In genomic region chr9:128166169-128166568, GRCh38 we compare ENCODE assay signal across 17 cellular contexts. TPM values are rescaled to one million over a fixed set of nuclear protein-coding genes. Genes with fewer than 3 reads are reported as not detected.
DNase-seq lines count a peak whose midpoint lies in the region; ATAC-seq, FAIRE-seq and TF ChIP-seq lines count a peak whose summit lies in the region.
"Had no signal": no experiment of that assay in that cellular context is flagged by ENCODE, and none has a peak within 500 bp of the region (broad histone marks: within the 10 kb centered on the region; RNA-seq: fewer than 3 reads in every experiment).

No MANE protein-coding gene starts in this region.

- no peaks in the 10 kb centered on the region for H3K79me2 ChIP-seq in HepG2 (ENCODE audit: insufficient read depth, low read length)

- H4K20me1 ChIP-seq in HepG2 (ENCODE audit: insufficient read depth, low read length), result no peaks in the 10 kb centered on the region

- H3K4me1 Mint-ChIP-seq in stimulated activated effector memory CD8-positive, alpha-beta T cell treated with anti-CD3 and anti-CD28 coated beads, Interleukin-12 subunit alpha, Interleukin-12 subunit beta, amount 100 ng/mL, for 72 hours, result peaks cover 15% of the 10 kb centered on the region
- H3K4me1 Mint-ChIP-seq in type B pancreatic cell (ENCODE audit: unreplicated experiment), result peaks cover 8% of the 10 kb centered on the region

- WGBS in HepG2 (ENCODE audit: low lambda C conversion rate), result 95% methylated on average over 7 of the region's 18 CpGs
- WGBS in right lobe of liver (ENCODE audit: insufficient coverage, low coverage, low lambda C conversion rate, missing lambda C conversion rate), result no CpG with 5 or more reads among the region's 18 CpGs

- no peak overlapping the region for H3K4me2 ChIP-seq in HepG2 (ENCODE audit: low read depth, low read length)

- no peak for TF ChIP-seq RAD21 in HepG2 (CRISPR knock-in tag; IDR thresholded peaks at IDR 0.05)

- no peak overlapping the region for H3K9ac ChIP-seq in HepG2 (ENCODE audit: insufficient read depth, low read depth, low read length)

- H3K36me3 Mint-ChIP-seq in stimulated activated effector memory CD8-positive, alpha-beta T cell treated with anti-CD3 and anti-CD28 coated beads, Interleukin-12 subunit alpha, Interleukin-12 subunit beta, amount 100 ng/mL, for 72 hours, result peaks cover 92% of the 10 kb centered on the region
- peaks cover 16% of the 10 kb centered on the region for H3K36me3 Mint-ChIP-seq in type B pancreatic cell

- H3K36me3 ChIP-seq in HepG2 (replicated peaks in 1 of 2; ENCODE audit: control insufficient read depth in 1 of 2, insufficient read depth in 2 of 2, low read length in 2 of 2) (peaks cover 19 to 64% of the 10 kb centered on the region in 2 experiments; a peak in 4 of 5 replicates), right lobe of liver (peaks cover 0 to 37% (median 12%) of the 10 kb centered on the region in 4 donors)

- CTCF ChIA-PET in HepG2 (lab: Yijun Ruan, JAX; ENCODE audit: low intra/inter-chr PET ratio, low total read pairs), result no interaction called here

- TF ChIP-seq EP300 in HepG2 (IDR thresholded peaks at IDR 0.05; ENCODE audit: low read depth in 2 of 2, low read length in 2 of 2) (no peak), HepG2 (CRISPR knock-in tag; IDR thresholded peaks at IDR 0.05; ENCODE audit: borderline replicate concordance) (no peak)

- no TSS peak for BruUV-seq in HepG2 (replicated peaks; lab: Mats Ljungman, UMichigan)

- no peak for FAIRE-seq in HepG2 (lab: Jason Lieb, UNC)
- FAIRE-seq: D721Med, GM19239, H54 had no signal

- ATAC-seq in HepG2, result no peak
- no peak for ATAC-seq in right lobe of liver
- no peak for ATAC-seq in stimulated activated effector memory CD8-positive, alpha-beta T cell treated with anti-CD3 and anti-CD28 coated beads, Interleukin-12 subunit alpha, Interleukin-12 subunit beta, amount 100 ng/mL, for 72 hours
- ATAC-seq: CD8-positive, alpha-beta T cell had no signal

- intact Hi-C loops in HepG2 (cut with micrococcal nuclease; ENCODE audit: unreplicated experiment), result no loop called here
- intact Hi-C loops in right lobe of liver (cut with DNase I), result no loop called here

- TF ChIP-seq CTCF in HepG2 (CRISPR knock-in tag; IDR thresholded peaks at IDR 0.05) (no peak), right lobe of liver (IDR thresholded peaks at IDR 0.05) (no peak), type B pancreatic cell (conservative IDR thresholded peaks at IDR 0.05) (no peak)

- DNase-seq in HepG2 (ENCODE audit: low spot score), result no peak
- no peak for DNase-seq in right lobe of liver
- no peak for DNase-seq in stimulated activated effector memory CD8-positive, alpha-beta T cell treated with anti-CD3 and anti-CD28 coated beads, Interleukin-12 subunit alpha, Interleukin-12 subunit beta, amount 100 ng/mL, for 72 hours (ENCODE audit: low spot score in 2 of 2)
- no peak for DNase-seq in type B pancreatic cell (ENCODE audit: extremely low spot score, unreplicated experiment)
- DNase-seq: CD8-positive, alpha-beta T cell; DMS79; MG63; NCI-H1092; NCI-H2081 treated with DMSO at 0.1 percent for 48 hours; NCI-H510A; NCI-H774; Right ventricle myocardium superior had no signal

- H3K4me1 ChIP-seq in HepG2 (ENCODE audit: insufficient read depth, low read length), result peaks cover 3% of the 10 kb centered on the region
- H3K4me1 ChIP-seq in right lobe of liver, result no peaks in the 10 kb centered on the region

- in situ Hi-C loops in HepG2 (cut with HindIII; ENCODE audit: extremely low pct_ligation_motif_present, low pct_unique_long_range_greater_than_20kb), result no loop called here

- no peak for TF ChIP-seq POLR2A in HepG2 (IDR thresholded peaks at IDR 0.05; ENCODE audit: insufficient read depth in 1 of 2, low read depth in 2 of 2, low read length in 2 of 2)
- no peak for TF ChIP-seq POLR2A in right lobe of liver (IDR thresholded peaks at IDR 0.05)

- POLR2A ChIA-PET in HepG2 (lab: Yijun Ruan, JAX), result no interaction called here

- H3K27me3 ChIP-seq in HepG2 (ENCODE audit: control insufficient read depth in 1 of 2, insufficient read depth in 2 of 2, low read length in 2 of 2) (no peaks in the 10 kb centered on the region), right lobe of liver (no peaks in the 10 kb centered on the region)
- H3K27me3 ChIP-seq: MG63 had no signal

- H3K27ac ChIP-seq in HepG2 (ENCODE audit: extremely low read length, insufficient read depth, low read length) (no peak overlapping the region), right lobe of liver (no peak overlapping the region)
- H3K27ac ChIP-seq: SK-N-MC had no signal

- H3K27me3 Mint-ChIP-seq in type B pancreatic cell, result no peaks in the 10 kb centered on the region

- H3K4me3 ChIP-seq in HepG2 (replicated peaks in 1 of 3; ENCODE audit: insufficient read depth in 1 of 3, low read depth in 2 of 3, low read length in 3 of 3), result no peak overlapping the region
- no peak overlapping the region for H3K4me3 ChIP-seq in right lobe of liver
- H3K4me3 ChIP-seq: MG63, SK-N-MC had no signal

- H3K27ac Mint-ChIP-seq in stimulated activated effector memory CD8-positive, alpha-beta T cell treated with anti-CD3 and anti-CD28 coated beads, Interleukin-12 subunit alpha, Interleukin-12 subunit beta, amount 100 ng/mL, for 72 hours, result peak overlapping the region; percentile 48
- no peak overlapping the region for H3K27ac Mint-ChIP-seq in type B pancreatic cell
- H3K27ac Mint-ChIP-seq: CD8-positive, alpha-beta T cell had no signal

- no peak overlapping the region for H2AFZ ChIP-seq in HepG2 (ENCODE audit: low read length)

- H3K9me3 Mint-ChIP-seq in stimulated activated effector memory CD8-positive, alpha-beta T cell treated with anti-CD3 and anti-CD28 coated beads, Interleukin-12 subunit alpha, Interleukin-12 subunit beta, amount 100 ng/mL, for 72 hours, result no peaks in the 10 kb centered on the region
- no peaks in the 10 kb centered on the region for H3K9me3 Mint-ChIP-seq in type B pancreatic cell
- H3K9me3 Mint-ChIP-seq: CD8-positive, alpha-beta T cell had no signal

- H3K9me3 ChIP-seq in HepG2 (ENCODE audit: low read length) (no peaks in the 10 kb centered on the region), right lobe of liver (no peaks in the 10 kb centered on the region)
- H3K9me3 ChIP-seq: MG63 had no signal

- no peak overlapping the region for H3K4me3 Mint-ChIP-seq in stimulated activated effector memory CD8-positive, alpha-beta T cell treated with anti-CD3 and anti-CD28 coated beads, Interleukin-12 subunit alpha, Interleukin-12 subunit beta, amount 100 ng/mL, for 72 hours
- H3K4me3 Mint-ChIP-seq in type B pancreatic cell, result no peak overlapping the region
- H3K4me3 Mint-ChIP-seq: CD8-positive, alpha-beta T cell had no signal

RNA-seq across cellular contexts. Expression of gene BBLN, which starts 6.1 kb away (rescaled TPM):
- total RNA-seq in HepG2 (2016; rRNA removed; fragmentation: Illumina TruSeq; extraction: Trizol) (22.2 and 33.1 TPM in 2 replicates), right lobe of liver (100 to 1,000 TPM in 2 of 6 experiments, 10 to 100 TPM in 4; 13.5 to 192 (median 17.7) TPM), type B pancreatic cell (ENCODE audit: low replicate concordance) (108 and 150 TPM in 2 replicates)
- 146 and 177 TPM in 2 replicates for total RNA-seq in HepG2 (2016; cell fraction: cytosol; rRNA removed; fragmentation: Illumina TruSeq; extraction: Trizol; ENCODE audit: low read depth)
- total RNA-seq in HepG2 (2016; cell fraction: insoluble cytoplasmic fraction; rRNA removed; fragmentation: Illumina TruSeq; extraction: Trizol), result 17.4 and 30.2 TPM in 2 replicates
- total RNA-seq in HepG2 (2016; cell fraction: membrane; rRNA removed; fragmentation: Illumina TruSeq; extraction: Trizol), result 86.9 and 114 TPM in 2 replicates
- 11.7 and 11.9 TPM in 2 replicates for total RNA-seq in HepG2 (2016; cell fraction: nucleus; rRNA removed; fragmentation: Illumina TruSeq; extraction: Trizol)
- 27.6 and 29.5 TPM in 2 replicates for polyA plus RNA-seq in HepG2 (2011; rRNA removed)
- polyA plus RNA-seq in HepG2 (2011; cell fraction: cytosol; rRNA removed), result 25.8 and 50.8 TPM in 2 replicates
- polyA plus RNA-seq in HepG2 (2011; cell fraction: nucleus; rRNA removed), result 19.2 and 22.8 TPM in 2 replicates
- polyA plus RNA-seq in HepG2 (2012), result 13.4 and 25.7 TPM in 2 replicates
- 235 and 253 TPM in 2 replicates for polyA plus RNA-seq in HepG2 (2016; cell fraction: cytosol; fragmentation: Illumina TruSeq; extraction: Trizol; ENCODE audit: low read depth)
- polyA plus RNA-seq in HepG2 (2016; cell fraction: insoluble cytoplasmic fraction; fragmentation: Illumina TruSeq; extraction: Trizol; ENCODE audit: low read depth), result 19.0 and 25.9 TPM in 2 replicates
- polyA plus RNA-seq in HepG2 (2016; cell fraction: membrane; fragmentation: Illumina TruSeq; extraction: Trizol; ENCODE audit: low read depth), result 124 and 129 TPM in 2 replicates
- 21.4 TPM in 2 replicates for polyA plus RNA-seq in HepG2 (2016; cell fraction: nucleus; fragmentation: Illumina TruSeq; extraction: Trizol; ENCODE audit: insufficient read depth, low read depth)
- polyA minus RNA-seq in HepG2 (2011; rRNA and poly(A)+ RNA removed; ENCODE audit: low replicate concordance), result 17.1 and 32.9 TPM in 2 replicates
- polyA minus RNA-seq in HepG2 (2011; cell fraction: cytosol; rRNA and poly(A)+ RNA removed), result 13.6 and 21.6 TPM in 2 replicates
- 4.8 and 7.1 TPM in 2 replicates for polyA minus RNA-seq in HepG2 (2011; cell fraction: nucleus; rRNA and poly(A)+ RNA removed)

RNA-seq across cellular contexts. Expression of gene LCN2, which starts 16.9 kb away (rescaled TPM):
- total RNA-seq in HepG2 (2016; rRNA removed; fragmentation: Illumina TruSeq; extraction: Trizol), result 0.34 and 0.38 TPM in 2 replicates
- total RNA-seq in HepG2 (2016; cell fraction: cytosol; rRNA removed; fragmentation: Illumina TruSeq; extraction: Trizol; ENCODE audit: low read depth), result 0.40 TPM in 1 of 2 replicates, not detected in the other
- 0.24 TPM in 1 of 2 replicates, not detected in the other for total RNA-seq in HepG2 (2016; cell fraction: insoluble cytoplasmic fraction; rRNA removed; fragmentation: Illumina TruSeq; extraction: Trizol)
- 0.34 and 0.38 TPM in 2 replicates for total RNA-seq in HepG2 (2016; cell fraction: membrane; rRNA removed; fragmentation: Illumina TruSeq; extraction: Trizol)
- total RNA-seq in HepG2 (2016; cell fraction: nucleus; rRNA removed; fragmentation: Illumina TruSeq; extraction: Trizol), result not detected in 2 replicates
- 1.4 and 2.3 TPM in 2 replicates for polyA plus RNA-seq in HepG2 (2011; rRNA removed)
- 0.93 and 2.4 TPM in 2 replicates for polyA plus RNA-seq in HepG2 (2011; cell fraction: cytosol; rRNA removed)
- 4.4 and 6.2 TPM in 2 replicates for polyA plus RNA-seq in HepG2 (2011; cell fraction: nucleus; rRNA removed)
- 1.5 and 1.7 TPM in 2 replicates for polyA plus RNA-seq in HepG2 (2012)
- polyA plus RNA-seq in HepG2 (2016; cell fraction: cytosol; fragmentation: Illumina TruSeq; extraction: Trizol; ENCODE audit: low read depth), result 0.69 and 0.92 TPM in 2 replicates
- 0.71 and 0.76 TPM in 2 replicates for polyA plus RNA-seq in HepG2 (2016; cell fraction: insoluble cytoplasmic fraction; fragmentation: Illumina TruSeq; extraction: Trizol; ENCODE audit: low read depth)
- polyA plus RNA-seq in HepG2 (2016; cell fraction: membrane; fragmentation: Illumina TruSeq; extraction: Trizol; ENCODE audit: low read depth), result 0.49 and 0.63 TPM in 2 replicates
- polyA plus RNA-seq in HepG2 (2016; cell fraction: nucleus; fragmentation: Illumina TruSeq; extraction: Trizol; ENCODE audit: insufficient read depth, low read depth), result 1.7 and 3.0 TPM in 2 replicates
- 0.44 and 0.52 TPM in 2 replicates for polyA minus RNA-seq in HepG2 (2011; rRNA and poly(A)+ RNA removed; ENCODE audit: low replicate concordance)
- polyA minus RNA-seq in HepG2 (2011; cell fraction: cytosol; rRNA and poly(A)+ RNA removed), result 0.99 TPM in 1 of 2 replicates, not detected in the other
- not detected in 2 replicates for polyA minus RNA-seq in HepG2 (2011; cell fraction: nucleus; rRNA and poly(A)+ RNA removed)
- total RNA-seq in right lobe of liver, result 10 to 100 TPM in 4 of 6 experiments, 1 to 10 TPM in 2; 2.7 to 81.8 (median 18.1) TPM
- 10.7 and 12.4 TPM in 2 replicates for total RNA-seq in type B pancreatic cell (ENCODE audit: low replicate concordance)
- total RNA-seq: CD8-positive, alpha-beta T cell; Right ventricle myocardium superior had no signal
- polyA plus RNA-seq: BJ had no signal

RNA-seq across cellular contexts. Expression of gene CIZ1, which starts 25.2 kb away (rescaled TPM):
- 25.8 and 30.6 TPM in 2 replicates for total RNA-seq in HepG2 (2016; rRNA removed; fragmentation: Illumina TruSeq; extraction: Trizol)
- 36.1 and 38.7 TPM in 2 replicates for total RNA-seq in HepG2 (2016; cell fraction: cytosol; rRNA removed; fragmentation: Illumina TruSeq; extraction: Trizol; ENCODE audit: low read depth)
- total RNA-seq in HepG2 (2016; cell fraction: insoluble cytoplasmic fraction; rRNA removed; fragmentation: Illumina TruSeq; extraction: Trizol), result 18.6 and 29.5 TPM in 2 replicates
- total RNA-seq in HepG2 (2016; cell fraction: membrane; rRNA removed; fragmentation: Illumina TruSeq; extraction: Trizol), result 57.5 and 63.8 TPM in 2 replicates
- 29.5 and 33.7 TPM in 2 replicates for total RNA-seq in HepG2 (2016; cell fraction: nucleus; rRNA removed; fragmentation: Illumina TruSeq; extraction: Trizol)
- 50.3 and 54.7 TPM in 2 replicates for polyA plus RNA-seq in HepG2 (2011; rRNA removed)
- 20.5 and 28.3 TPM in 2 replicates for polyA plus RNA-seq in HepG2 (2011; cell fraction: cytosol; rRNA removed)
- polyA plus RNA-seq in HepG2 (2011; cell fraction: nucleus; rRNA removed), result 114 and 121 TPM in 2 replicates
- polyA plus RNA-seq in HepG2 (2012), result 52.9 and 73.1 TPM in 2 replicates
- 70.7 and 77.7 TPM in 2 replicates for polyA plus RNA-seq in HepG2 (2016; cell fraction: cytosol; fragmentation: Illumina TruSeq; extraction: Trizol; ENCODE audit: low read depth)
- 39.9 and 54.4 TPM in 2 replicates for polyA plus RNA-seq in HepG2 (2016; cell fraction: insoluble cytoplasmic fraction; fragmentation: Illumina TruSeq; extraction: Trizol; ENCODE audit: low read depth)
- polyA plus RNA-seq in HepG2 (2016; cell fraction: membrane; fragmentation: Illumina TruSeq; extraction: Trizol; ENCODE audit: low read depth), result 97.4 and 105 TPM in 2 replicates
- polyA plus RNA-seq in HepG2 (2016; cell fraction: nucleus; fragmentation: Illumina TruSeq; extraction: Trizol; ENCODE audit: insufficient read depth, low read depth), result 115 and 119 TPM in 2 replicates
- 51.1 and 193 TPM in 2 replicates for polyA minus RNA-seq in HepG2 (2011; rRNA and poly(A)+ RNA removed; ENCODE audit: low replicate concordance)
- polyA minus RNA-seq in HepG2 (2011; cell fraction: cytosol; rRNA and poly(A)+ RNA removed), result 20.0 and 26.1 TPM in 2 replicates
- 18.0 and 23.8 TPM in 2 replicates for polyA minus RNA-seq in HepG2 (2011; cell fraction: nucleus; rRNA and poly(A)+ RNA removed)
- 10 to 100 TPM; 15.9 to 33.5 (median 24.0) TPM for total RNA-seq in right lobe of liver
- 141 and 186 TPM in 2 replicates for total RNA-seq in type B pancreatic cell (ENCODE audit: low replicate concordance)

RNA-seq across cellular contexts. Expression of gene DNM1, which starts 37.0 kb away (rescaled TPM):
- total RNA-seq in HepG2 (2016; rRNA removed; fragmentation: Illumina TruSeq; extraction: Trizol) (0.13 and 0.15 TPM in 2 replicates), right lobe of liver (1 to 10 TPM in 4 of 6 experiments, under 1 TPM in 2; 0.43 to 3.1 (median 1.8) TPM), type B pancreatic cell (ENCODE audit: low replicate concordance) (16.3 and 112 TPM in 2 replicates)
- total RNA-seq in HepG2 (2016; cell fraction: cytosol; rRNA removed; fragmentation: Illumina TruSeq; extraction: Trizol; ENCODE audit: low read depth), result 0.10 TPM in 1 of 2 replicates, not detected in the other
- total RNA-seq in HepG2 (2016; cell fraction: insoluble cytoplasmic fraction; rRNA removed; fragmentation: Illumina TruSeq; extraction: Trizol), result 0.15 TPM in 1 of 2 replicates, not detected in the other
- 0.21 TPM in 1 of 2 replicates, not detected in the other for total RNA-seq in HepG2 (2016; cell fraction: membrane; rRNA removed; fragmentation: Illumina TruSeq; extraction: Trizol)
- total RNA-seq in HepG2 (2016; cell fraction: nucleus; rRNA removed; fragmentation: Illumina TruSeq; extraction: Trizol), result 0.22 and 0.38 TPM in 2 replicates
- polyA plus RNA-seq in HepG2 (2011; rRNA removed), result 0.58 and 0.91 TPM in 2 replicates
- polyA plus RNA-seq in HepG2 (2011; cell fraction: cytosol; rRNA removed), result 0.10 and 0.23 TPM in 2 replicates
- 5.5 and 6.4 TPM in 2 replicates for polyA plus RNA-seq in HepG2 (2011; cell fraction: nucleus; rRNA removed)
- polyA plus RNA-seq in HepG2 (2012), result 1.1 and 1.8 TPM in 2 replicates
- polyA plus RNA-seq in HepG2 (2016; cell fraction: cytosol; fragmentation: Illumina TruSeq; extraction: Trizol; ENCODE audit: low read depth), result 0.06 and 2.2 TPM in 2 replicates
- polyA plus RNA-seq in HepG2 (2016; cell fraction: insoluble cytoplasmic fraction; fragmentation: Illumina TruSeq; extraction: Trizol; ENCODE audit: low read depth), result 0.17 and 0.45 TPM in 2 replicates
- 0.13 TPM in 1 of 2 replicates, not detected in the other for polyA plus RNA-seq in HepG2 (2016; cell fraction: membrane; fragmentation: Illumina TruSeq; extraction: Trizol; ENCODE audit: low read depth)
- 0.47 and 1.9 TPM in 2 replicates for polyA plus RNA-seq in HepG2 (2016; cell fraction: nucleus; fragmentation: Illumina TruSeq; extraction: Trizol; ENCODE audit: insufficient read depth, low read depth)
- polyA minus RNA-seq in HepG2 (2011; rRNA and poly(A)+ RNA removed; ENCODE audit: low replicate concordance), result 2.0 and 4.0 TPM in 2 replicates
- polyA minus RNA-seq in HepG2 (2011; cell fraction: cytosol; rRNA and poly(A)+ RNA removed), result 0.69 TPM in 1 of 2 replicates, not detected in the other
- polyA minus RNA-seq in HepG2 (2011; cell fraction: nucleus; rRNA and poly(A)+ RNA removed), result 5.0 and 6.2 TPM in 2 replicates

RNA-seq across cellular contexts. Expression of gene PTGES2, which starts 38.6 kb away (rescaled TPM):
- total RNA-seq in HepG2 (2016; rRNA removed; fragmentation: Illumina TruSeq; extraction: Trizol), result 68.5 and 79.8 TPM in 2 replicates
- total RNA-seq in HepG2 (2016; cell fraction: cytosol; rRNA removed; fragmentation: Illumina TruSeq; extraction: Trizol; ENCODE audit: low read depth), result 176 and 179 TPM in 2 replicates
- total RNA-seq in HepG2 (2016; cell fraction: insoluble cytoplasmic fraction; rRNA removed; fragmentation: Illumina TruSeq; extraction: Trizol), result 65.6 and 85.2 TPM in 2 replicates
- total RNA-seq in HepG2 (2016; cell fraction: membrane; rRNA removed; fragmentation: Illumina TruSeq; extraction: Trizol), result 80.3 and 84.6 TPM in 2 replicates
- total RNA-seq in HepG2 (2016; cell fraction: nucleus; rRNA removed; fragmentation: Illumina TruSeq; extraction: Trizol), result 40.6 and 44.2 TPM in 2 replicates
- 63.7 and 67.2 TPM in 2 replicates for polyA plus RNA-seq in HepG2 (2011; rRNA removed)
- 53.6 and 85.6 TPM in 2 replicates for polyA plus RNA-seq in HepG2 (2011; cell fraction: cytosol; rRNA removed)
- polyA plus RNA-seq in HepG2 (2011; cell fraction: nucleus; rRNA removed), result 128 and 148 TPM in 2 replicates
- 39.6 and 40.6 TPM in 2 replicates for polyA plus RNA-seq in HepG2 (2012)
- 61.1 and 71.8 TPM in 2 replicates for polyA plus RNA-seq in HepG2 (2016; cell fraction: cytosol; fragmentation: Illumina TruSeq; extraction: Trizol; ENCODE audit: low read depth)
- polyA plus RNA-seq in HepG2 (2016; cell fraction: insoluble cytoplasmic fraction; fragmentation: Illumina TruSeq; extraction: Trizol; ENCODE audit: low read depth), result 67.8 and 88.5 TPM in 2 replicates
- 68.9 and 78.2 TPM in 2 replicates for polyA plus RNA-seq in HepG2 (2016; cell fraction: membrane; fragmentation: Illumina TruSeq; extraction: Trizol; ENCODE audit: low read depth)
- 101 and 105 TPM in 2 replicates for polyA plus RNA-seq in HepG2 (2016; cell fraction: nucleus; fragmentation: Illumina TruSeq; extraction: Trizol; ENCODE audit: insufficient read depth, low read depth)
- 109 and 143 TPM in 2 replicates for polyA minus RNA-seq in HepG2 (2011; rRNA and poly(A)+ RNA removed; ENCODE audit: low replicate concordance)
- 29.5 and 39.2 TPM in 2 replicates for polyA minus RNA-seq in HepG2 (2011; cell fraction: cytosol; rRNA and poly(A)+ RNA removed)
- 39.4 and 44.6 TPM in 2 replicates for polyA minus RNA-seq in HepG2 (2011; cell fraction: nucleus; rRNA and poly(A)+ RNA removed)
- total RNA-seq in right lobe of liver, result 10 to 100 TPM; 27.2 to 67.2 (median 30.5) TPM
- total RNA-seq in type B pancreatic cell (ENCODE audit: low replicate concordance), result 67.2 and 85.0 TPM in 2 replicates
